ENCODE assay signal across 20 cellular contexts in genomic region chr18:10086458-10086857, GRCh38.
DNase-seq lines count a peak whose midpoint lies in the region; ATAC-seq and TF ChIP-seq lines count a peak whose summit lies in the region.
"Had no signal": no experiment of that assay in that cellular context is flagged by ENCODE, and none has a peak within 500 bp of the region (broad histone marks: within the 10 kb centered on the region; RNA-seq: fewer than 3 reads in every experiment).

No MANE protein-coding gene starts in this region.

- H3K9me3 Mint-ChIP-seq in endodermal cell, result peaks cover 35% of the 10 kb centered on the region
- H3K9me3 Mint-ChIP-seq in progenitor cell of endocrine pancreas (ENCODE audit: low read depth), result peaks cover 17% of the 10 kb centered on the region
- peaks cover 28 to 34% of the 10 kb centered on the region in 2 experiments for H3K9me3 Mint-ChIP-seq in H9

- H3K27ac ChIP-seq in endodermal cell (ENCODE audit: low read depth, low read length) (peak overlapping the region; percentile 33), H9 (ENCODE audit: insufficient read length, low read depth, low read length) (no peak overlapping the region)
- H3K27ac ChIP-seq: HL-60, KMS-11, sigmoid colon had no signal

- H3K27ac Mint-ChIP-seq in endodermal cell, result no peak overlapping the region
- no peak overlapping the region for H3K27ac Mint-ChIP-seq in progenitor cell of endocrine pancreas
- no peak overlapping the region; a peak in 2 of 7 replicates for H3K27ac Mint-ChIP-seq in H9
- H3K27ac Mint-ChIP-seq: activated naive CD8-positive, alpha-beta T cell treated with anti-CD3 and anti-CD28 coated beads, Interleukin-2, amount 50 U/mL, for 24 hours; activated T-helper 1 cell treated with anti-CD3 and anti-CD28 coated beads, Interleukin-12 subunit alpha, Interleukin-12 subunit beta, Interleukin-2, Interleukin-4 antibody, amounts not matched to agents 30 ng/mL and 10 ng/mL and 1 ng/mL, durations not matched to agents 14 hours and 24 hours and 36 hours had no signal

- peaks cover 27% of the 10 kb centered on the region for H3K4me1 Mint-ChIP-seq in endodermal cell
- peaks cover 14% of the 10 kb centered on the region for H3K4me1 Mint-ChIP-seq in progenitor cell of endocrine pancreas (ENCODE audit: low read depth)
- peaks cover 31 to 32% of the 10 kb centered on the region in 2 experiments for H3K4me1 Mint-ChIP-seq in H9
- H3K4me1 Mint-ChIP-seq: activated naive CD8-positive, alpha-beta T cell treated with anti-CD3 and anti-CD28 coated beads, Interleukin-2, amount 50 U/mL, for 24 hours; central memory CD8-positive, alpha-beta T cell had no signal

- no peaks in the 10 kb centered on the region for H3K23me2 ChIP-seq in H9 (ENCODE audit: insufficient read length, low read depth, low read length, poor library complexity, severe bottlenecking)

- no peaks in the 10 kb centered on the region for H3K36me3 ChIP-seq in endodermal cell (ENCODE audit: control insufficient read depth, insufficient read depth, low read length)
- H3K36me3 ChIP-seq: sigmoid colon had no signal

- WGBS in endodermal cell (ENCODE audit: insufficient coverage in 1 of 2, insufficient read length in 1 of 2), 2 experiments, result 45 to 65% methylated on average over 6 to 9 of the region's 9 CpGs
- whole genome bisulfite sequencing in H9 (ENCODE audit: extremely low coverage, insufficient read length, low lambda C conversion rate), result no CpG with 5 or more reads among the region's 9 CpGs

- no peak overlapping the region for H4K5ac ChIP-seq in H9 (ENCODE audit: insufficient read length, low read depth, low read length)

- H3K14ac ChIP-seq in H9 (ENCODE audit: insufficient read depth, low read length), result no peak overlapping the region

- H3K36me3 Mint-ChIP-seq in endodermal cell (ENCODE audit: low read depth) (peaks cover 7% of the 10 kb centered on the region), progenitor cell of endocrine pancreas (ENCODE audit: insufficient read depth) (peaks cover 4% of the 10 kb centered on the region), H9 (ENCODE audit: insufficient read depth in 1 of 3, low read depth in 3 of 3) (peaks cover 8 to 25% (median 17%) of the 10 kb centered on the region in 3 experiments)

- no peak for ATAC-seq in GM21447 (IDR thresholded peaks at IDR 0.05; ENCODE audit: unreplicated experiment)
- ATAC-seq: activated CD4-positive, CD25-positive, alpha-beta regulatory T cell treated with anti-CD3 and anti-CD28 coated beads, Interleukin-2, amount 50 U/mL, for 24 hours; activated naive CD8-positive, alpha-beta T cell treated with anti-CD3 and anti-CD28 coated beads, Interleukin-2, amount 50 U/mL, for 24 hours; GM12878 had no signal

- H3K9ac ChIP-seq in endodermal cell (ENCODE audit: extremely low read depth, low read length, poor library complexity, severe bottlenecking) (no peak overlapping the region), H9 (ENCODE audit: extremely low read depth, insufficient read length, low read length) (no peak overlapping the region)
- H3K9ac ChIP-seq: KMS-11 had no signal

- H3T11ph ChIP-seq in H9 (ENCODE audit: low read length), result no peak overlapping the region

- no peak overlapping the region for H2BK15ac ChIP-seq in H9 (ENCODE audit: low read depth, low read length)

- no peak overlapping the region for H3K4ac ChIP-seq in H9 (ENCODE audit: low read depth, low read length)

- H3K27me3 Mint-ChIP-seq in endodermal cell (ENCODE audit: insufficient read depth) (peaks cover 4% of the 10 kb centered on the region), progenitor cell of endocrine pancreas (peaks cover 13% of the 10 kb centered on the region), H9 (ENCODE audit: low read depth) (peaks cover 3% of the 10 kb centered on the region)
- H3K27me3 Mint-ChIP-seq: activated naive CD8-positive, alpha-beta T cell treated with anti-CD3 and anti-CD28 coated beads, Interleukin-2, amount 50 U/mL, for 24 hours had no signal

- no peak overlapping the region for H2BK12ac ChIP-seq in H9 (ENCODE audit: insufficient read length, low read depth, low read length)

- H2BK120ac ChIP-seq in H9 (ENCODE audit: low read depth, low read length, poor library complexity, severe bottlenecking), result no peak overlapping the region

- no peaks in the 10 kb centered on the region for H4K20me1 ChIP-seq in H9 (ENCODE audit: control insufficient read depth, insufficient read depth, insufficient read length)

- no peaks in the 10 kb centered on the region for H3K79me1 ChIP-seq in H9 (ENCODE audit: insufficient read depth, low read depth, low read length, poor library complexity, severe bottlenecking)

- DNase-seq in DMS53 treated with DMSO at 0.1 percent for 48 hours (lab: John Stamatoyannopoulos, UW; ENCODE audit: unreplicated experiment), result peak; percentile 96
- peak; percentile 87 for DNase-seq in NCI-H748 (lab: John Stamatoyannopoulos, UW; ENCODE audit: unreplicated experiment)
- peak; percentile 79 for DNase-seq in endodermal cell
- no peak for DNase-seq in progenitor cell of endocrine pancreas (ENCODE audit: low spot score, unreplicated experiment)
- DNase-seq in H9, result no peak
- DNase-seq in foreskin melanocyte, result no peak
- DNase-seq in NCI-H1105 treated with DMSO at 0.1 percent for 48 hours (lab: John Stamatoyannopoulos, UW), result no peak
- DNase-seq: activated naive CD8-positive, alpha-beta T cell treated with anti-CD3 and anti-CD28 coated beads, Interleukin-2, amount 50 U/mL, for 24 hours; midbrain; nucleus accumbens; sigmoid colon; stimulated activated CD4-positive, alpha-beta T cell treated with anti-CD3 and anti-CD28 coated beads, Interleukin-4, amount 100 ng/mL, for 1 hour; substantia nigra had no signal

- no peak overlapping the region for H2AFZ ChIP-seq in H9 (ENCODE audit: low read length)

- H3K18ac ChIP-seq in H9 (ENCODE audit: insufficient read length, low read depth, low read length), result no peak overlapping the region

- H3K56ac ChIP-seq in H9 (ENCODE audit: insufficient read length, low read depth, low read length), result no peak overlapping the region

- TF ChIP-seq CTCF in endodermal cell (conservative IDR thresholded peaks at IDR 0.05), result peak; percentile 20
- no peak for TF ChIP-seq CTCF in progenitor cell of endocrine pancreas (IDR thresholded peaks at IDR 0.05; ENCODE audit: unreplicated experiment)
- no peak for TF ChIP-seq CTCF in H9 (conservative IDR thresholded peaks at IDR 0.05)

- H2AK5ac ChIP-seq in H9 (ENCODE audit: insufficient read length, low read length), result no peak overlapping the region

- H2BK5ac ChIP-seq in H9 (ENCODE audit: insufficient read length, low read length), result no peak overlapping the region

- no peaks in the 10 kb centered on the region for H3K27me3 ChIP-seq in endodermal cell (ENCODE audit: control insufficient read depth, insufficient read depth, low read length, poor library complexity, severe bottlenecking)
- H3K27me3 ChIP-seq in H9 (ENCODE audit: insufficient read depth, low read length), result no peaks in the 10 kb centered on the region
- H3K27me3 ChIP-seq: sigmoid colon had no signal

- H3K4me2 ChIP-seq in H9 (ENCODE audit: insufficient read depth, insufficient read length, low read length), result no peak overlapping the region
- H3K4me2 ChIP-seq: KMS-11 had no signal

- no peak overlapping the region for H3K23ac ChIP-seq in H9 (ENCODE audit: insufficient read length, low read depth, low read length)

- H3K79me2 ChIP-seq in H9 (ENCODE audit: insufficient read depth, low read length), result no peaks in the 10 kb centered on the region

- H3K4me3 ChIP-seq in endodermal cell (ENCODE audit: low read length), result no peak overlapping the region
- H3K4me3 ChIP-seq: GM12878, sigmoid colon had no signal

- H4K8ac ChIP-seq in H9 (replicated peaks; ENCODE audit: insufficient read length, low read depth, low read length), result no peak overlapping the region

- H4K91ac ChIP-seq in H9 (ENCODE audit: insufficient read length, low read depth, low read length), result no peak overlapping the region

- no peak overlapping the region for H2BK20ac ChIP-seq in H9 (ENCODE audit: low read depth, low read length, poor library complexity, severe bottlenecking)

- no peak overlapping the region for H3K4me3 Mint-ChIP-seq in endodermal cell
- H3K4me3 Mint-ChIP-seq in progenitor cell of endocrine pancreas (ENCODE audit: low read depth), result peak overlapping the region; percentile 3
- H3K4me3 Mint-ChIP-seq in H9, result no peak overlapping the region
- H3K4me3 Mint-ChIP-seq: activated naive CD8-positive, alpha-beta T cell treated with anti-CD3 and anti-CD28 coated beads, Interleukin-2, amount 50 U/mL, for 24 hours; activated T-helper 1 cell treated with anti-CD3 and anti-CD28 coated beads, Interleukin-12 subunit alpha, Interleukin-12 subunit beta, Interleukin-2, Interleukin-4 antibody, amounts not matched to agents 30 ng/mL and 10 ng/mL and 1 ng/mL, durations not matched to agents 14 hours and 24 hours and 36 hours; central memory CD8-positive, alpha-beta T cell had no signal

- H3K4me1 ChIP-seq in endodermal cell (ENCODE audit: control insufficient read depth, insufficient read depth, low read length) (peaks cover 19% of the 10 kb centered on the region), H9 (ENCODE audit: insufficient read depth, low read length) (no peaks in the 10 kb centered on the region; the same call in 1 of the 2 replicates)
- H3K4me1 ChIP-seq: sigmoid colon had no signal

- H3K9me3 ChIP-seq in endodermal cell (ENCODE audit: control insufficient read depth, low read length) (peaks cover 42% of the 10 kb centered on the region), H9 (ENCODE audit: control insufficient read depth, low read depth, low read length) (peaks cover 13% of the 10 kb centered on the region)

Comparison
In these comparisons a context has a peak if more than half of its experiments do, and no peak if none do; other contexts are left out.
1. DNase-seq: peak in DMS53 treated with DMSO at 0.1 percent for 48 hours (single experiment), NCI-H748 (single experiment) and endodermal cell (single experiment); none in progenitor cell of endocrine pancreas (single experiment), H9 (single experiment), foreskin melanocyte (single experiment) and NCI-H1105 treated with DMSO at 0.1 percent for 48 hours (single experiment).